In genomic region chr4:85722401-85722800, GRCh38 we compare ENCODE assay signal across 24 cellular contexts.
"Had no signal": no experiment of that assay in that cellular context is flagged by ENCODE, and none has a peak within 500 bp of the region (broad histone marks: within the 10 kb centered on the region; RNA-seq: fewer than 3 reads in every experiment).

No MANE protein-coding gene starts in this region.

- ATAC-seq: activated CD8-positive, alpha-beta memory T cell treated with anti-CD3 and anti-CD28 coated beads, Interleukin-2, amount 10 ng/mL, durations not matched to agents 7 days and 5 days; body of pancreas; T-helper 17 cell; WTC11 had no signal

- H3K9me3 ChIP-seq: ascending aorta, body of pancreas, Peyer's patch had no signal

- H3K36me3 ChIP-seq: ascending aorta, Peyer's patch had no signal

- H3K4me3 ChIP-seq: ascending aorta, body of pancreas, Peyer's patch had no signal

- H3K27ac ChIP-seq: ascending aorta, body of pancreas, Peyer's patch, RWPE1 had no signal

- H3K4me1 ChIP-seq: ascending aorta had no signal

- H3K27me3 ChIP-seq: ascending aorta, body of pancreas, Peyer's patch had no signal

- DNase-seq: activated CD4-positive, alpha-beta T cell treated with anti-CD3 and anti-CD28 coated beads for 1 hour; activated CD4-positive, alpha-beta T cell treated with anti-CD3 and anti-CD28 coated beads, Interleukin-2, amount 10 ng/mL, durations not matched to agents 24 days and 14 days; activated CD4-positive, alpha-beta T cell treated with anti-CD3 and anti-CD28 coated beads, Interleukin-2, amount 50 U/mL, for 48 hours; activated CD8-positive, alpha-beta memory T cell treated with anti-CD3 and anti-CD28 coated beads, Interleukin-2, amount 10 ng/mL, durations not matched to agents 7 days and 5 days; activated effector memory CD4-positive, alpha-beta T cell treated with Interleukin-2 at 50 U/mL for 16 hours; activated naive CD4-positive, alpha-beta T cell; activated T-cell treated with anti-CD3 and anti-CD28 coated beads, Interleukin-2, amount 50 U/mL, for 24 hours; amniotic stem cell; body of pancreas; central memory CD4-positive, alpha-beta T cell; NCI-H146; NCI-H187 treated with DMSO at 0.1 percent for 48 hours; NCI-H2107; NCI-H2171 treated with DMSO at 0.1 percent for 48 hours; NCI-H226; NCI-H526 treated with DMSO at 0.1 percent for 48 hours; NCI-H82; Peyer's patch; SHP77; T-helper 17 cell; T-helper 9 cell had no signal
